In genomic region chr3:64748244-64748894, GRCh38 we compare ENCODE assay signal across 1 cellular context.
A peak's percentile ranks its signal among the peaks of the same experiment; 100 is the strongest.
TF ChIP-seq lines count a peak whose summit lies in the region.

No MANE protein-coding gene starts in this region.

TF ChIP-seq in H1, 55 proteins besides CTCF, POLR2A, EP300 and RAD21:
- TF ChIP-seq SP4 (IDR thresholded peaks at IDR 0.05; ENCODE audit: low read length) = no peak
- TF ChIP-seq KDM1A (IDR thresholded peaks at IDR 0.05; ENCODE audit: borderline replicate concordance, low read length) = no peak
- peak; percentile 51; the same call in 1 of the 2 replicates for TF ChIP-seq TEAD4 (IDR thresholded peaks at IDR 0.05; ENCODE audit: low read depth, low read length)
- no peak for TF ChIP-seq TAF7 (optimal IDR thresholded peaks at IDR 0.05; ENCODE audit: borderline replicate concordance, low read depth, low read length)
- no peak for TF ChIP-seq SIRT6 (IDR thresholded peaks at IDR 0.05; ENCODE audit: low read length)
- TF ChIP-seq NANOG (IDR thresholded peaks at IDR 0.05; ENCODE audit: insufficient read depth, low read depth, low read length, poor library complexity, severe bottlenecking) = no peak
- TF ChIP-seq HDAC2 (IDR thresholded peaks at IDR 0.05; ENCODE audit: borderline replicate concordance in 1 of 2, low read depth in 2 of 2, low read length in 2 of 2) = peak in 1 of 2 experiments; percentile 30; a peak in 1 of 4 replicates
